In the genomic region with DNA sequence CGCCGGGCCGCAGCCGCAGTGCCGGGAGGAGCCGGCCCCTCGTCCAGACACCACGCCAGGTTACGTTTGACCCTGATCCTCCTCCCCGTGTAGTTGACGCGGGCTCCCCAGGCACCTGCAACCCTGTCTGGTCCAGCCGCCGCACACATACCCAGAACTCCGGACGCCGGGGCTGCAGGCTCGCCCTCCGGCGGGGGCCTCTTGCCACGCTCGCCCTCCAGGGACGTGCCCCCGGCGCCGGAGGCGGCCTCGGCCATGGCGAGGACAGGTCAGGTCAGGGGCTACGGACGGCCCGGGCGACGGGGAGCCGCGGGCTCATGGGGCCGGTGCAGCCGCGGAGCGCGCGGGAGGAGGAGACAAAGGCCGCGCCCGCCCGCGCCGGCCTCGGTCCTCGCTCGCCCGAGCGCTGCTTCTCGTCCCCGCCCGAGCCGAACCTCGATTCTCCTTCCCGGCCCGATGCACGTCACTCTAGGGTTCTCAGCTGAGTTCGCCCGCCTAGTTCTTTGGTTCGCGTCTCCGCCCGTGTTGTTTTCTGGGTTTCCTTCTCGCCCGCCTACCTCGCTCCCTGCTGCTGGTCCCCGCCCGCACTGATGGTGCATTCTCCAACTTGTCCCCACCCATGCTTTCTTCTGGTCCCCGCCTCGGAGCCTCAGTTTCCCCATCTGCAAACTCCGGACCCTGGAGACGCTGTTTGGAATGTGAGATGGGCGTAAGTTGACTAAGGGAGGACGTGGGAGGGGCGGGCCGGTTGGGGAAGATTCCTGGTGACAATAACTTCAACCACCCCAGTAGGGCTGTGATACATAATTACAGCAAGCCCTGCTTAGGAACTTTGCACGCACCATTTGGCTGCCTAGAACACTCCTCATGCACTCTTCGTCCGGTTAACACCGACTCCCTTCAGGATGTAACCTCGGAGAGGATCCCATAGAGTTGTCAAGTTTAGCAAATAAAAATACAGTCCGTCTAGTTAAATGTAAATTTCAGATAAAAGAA, we compare ENCODE assay signal across 7 cellular contexts. TPM values are rescaled to one million over a fixed set of nuclear protein-coding genes. Genes with fewer than 3 reads are reported as not detected.
DNase-seq lines count a peak whose midpoint lies in the region; ATAC-seq lines count a peak whose summit lies in the region.

A gene with protein sequence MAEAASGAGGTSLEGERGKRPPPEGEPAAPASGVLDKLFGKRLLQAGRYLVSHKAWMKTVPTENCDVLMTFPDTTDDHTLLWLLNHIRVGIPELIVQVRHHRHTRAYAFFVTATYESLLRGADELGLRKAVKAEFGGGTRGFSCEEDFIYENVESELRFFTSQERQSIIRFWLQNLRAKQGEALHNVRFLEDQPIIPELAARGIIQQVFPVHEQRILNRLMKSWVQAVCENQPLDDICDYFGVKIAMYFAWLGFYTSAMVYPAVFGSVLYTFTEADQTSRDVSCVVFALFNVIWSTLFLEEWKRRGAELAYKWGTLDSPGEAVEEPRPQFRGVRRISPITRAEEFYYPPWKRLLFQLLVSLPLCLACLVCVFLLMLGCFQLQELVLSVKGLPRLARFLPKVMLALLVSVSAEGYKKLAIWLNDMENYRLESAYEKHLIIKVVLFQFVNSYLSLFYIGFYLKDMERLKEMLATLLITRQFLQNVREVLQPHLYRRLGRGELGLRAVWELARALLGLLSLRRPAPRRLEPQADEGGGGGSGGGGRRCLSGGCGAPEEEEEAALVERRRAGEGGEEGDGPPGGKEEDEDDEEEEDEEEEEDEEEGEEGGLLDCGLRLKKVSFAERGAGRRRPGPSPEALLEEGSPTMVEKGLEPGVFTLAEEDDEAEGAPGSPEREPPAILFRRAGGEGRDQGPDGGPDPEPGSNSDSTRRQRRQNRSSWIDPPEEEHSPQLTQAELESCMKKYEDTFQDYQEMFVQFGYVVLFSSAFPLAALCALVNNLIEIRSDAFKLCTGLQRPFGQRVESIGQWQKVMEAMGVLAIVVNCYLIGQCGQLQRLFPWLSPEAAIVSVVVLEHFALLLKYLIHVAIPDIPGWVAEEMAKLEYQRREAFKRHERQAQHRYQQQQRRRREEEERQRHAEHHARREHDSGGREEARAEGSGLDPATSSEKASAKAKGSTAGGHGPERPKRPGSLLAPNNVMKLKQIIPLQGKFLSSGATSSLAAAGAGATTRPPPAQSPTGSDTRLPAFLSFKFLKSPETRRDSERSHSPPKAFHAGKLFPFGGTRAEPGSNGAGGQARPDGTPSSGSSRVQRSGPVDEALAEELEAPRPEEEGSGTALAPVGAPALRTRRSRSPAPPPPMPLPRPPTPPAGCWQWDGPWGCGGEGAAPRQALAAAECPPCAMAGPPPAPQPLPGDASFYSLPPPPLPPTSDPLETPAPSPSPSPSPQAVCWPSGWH (minus strand): TSS at position 442 of the 996 bp plus-strand sequence. CDS start 185 bp downstream, at position 257.

- DNase-seq in NCI-H524 treated with DMSO at 0.1 percent for 48 hours (lab: John Stamatoyannopoulos, UW) = peak; percentile 88
- peak; percentile 97 for DNase-seq in activated CD4-positive, alpha-beta T cell treated with anti-CD3 and anti-CD28 coated beads for 36 hours
- peak; percentile 88 to 98 for DNase-seq in stimulated activated CD4-positive, alpha-beta T cell treated with anti-CD3 and anti-CD28 coated beads, Interleukin-1b, Interleukin-23, amount 100 ng/mL, for 1 hour (ENCODE audit: low read depth in 2 of 2)

- H3K27ac ChIP-seq in cingulate gyrus (ENCODE audit: low read depth, low read length) = peak within 1 kb of the TSS; percentile 47
- H3K27ac ChIP-seq in layer of hippocampus (ENCODE audit: low read depth, low read length) = peak within 1 kb of the TSS; percentile 68

- intact Hi-C loops in activated CD4-positive, alpha-beta T cell treated with anti-CD3 and anti-CD28 coated beads for 36 hours (cut with DNase I, micrococcal nuclease) = loop anchor here in 1 of 2 experiments (5.0 kb wide), 1 partner anchor 133 kb away; no protein-coding TSS in a partner anchor

- peak within 1 kb of the TSS; percentile 74 for H3K27ac Mint-ChIP-seq in activated CD4-positive, alpha-beta T cell treated with anti-CD3 and anti-CD28 coated beads for 36 hours

- H3K36me3 Mint-ChIP-seq in activated CD4-positive, alpha-beta T cell treated with anti-CD3 and anti-CD28 coated beads for 36 hours (ENCODE audit: low read depth) = peaks cover 9% of the 10 kb centered on the region

- H3K4me1 Mint-ChIP-seq in activated CD4-positive, alpha-beta T cell treated with anti-CD3 and anti-CD28 coated beads for 36 hours = peaks cover 31% of the 10 kb centered on the region

- H3K27me3 ChIP-seq in layer of hippocampus (ENCODE audit: control insufficient read depth, insufficient read depth, low read length) = no peaks in the 10 kb centered on the region

- peak within 1 kb of the TSS; percentile 98 for H3K4me3 Mint-ChIP-seq in activated CD4-positive, alpha-beta T cell treated with anti-CD3 and anti-CD28 coated beads for 36 hours

- H3K9me3 Mint-ChIP-seq in activated CD4-positive, alpha-beta T cell treated with anti-CD3 and anti-CD28 coated beads for 36 hours (ENCODE audit: low read depth) = no peaks in the 10 kb centered on the region

- ATAC-seq in GM18502 (IDR thresholded peaks at IDR 0.05; ENCODE audit: poor library complexity, unreplicated experiment) (peak; percentile 50), HG03378 (IDR thresholded peaks at IDR 0.05; ENCODE audit: unreplicated experiment) (peak; percentile 29)
- ATAC-seq in activated CD4-positive, alpha-beta T cell treated with anti-CD3 and anti-CD28 coated beads for 36 hours = peak; percentile 43

- CTCF ChIA-PET in activated CD4-positive, alpha-beta T cell treated with anti-CD3 and anti-CD28 coated beads for 36 hours (lab: Charles Lee) = interaction anchor here (0.6 to 1.2 kb wide), 7 partner anchors 11 to 107 kb away, joined by 3 to 4 read pairs (median 3); no protein-coding TSS in a partner anchor

- no peaks in the 10 kb centered on the region for H3K27me3 Mint-ChIP-seq in activated CD4-positive, alpha-beta T cell treated with anti-CD3 and anti-CD28 coated beads for 36 hours

- POLR2A ChIA-PET in activated CD4-positive, alpha-beta T cell treated with anti-CD3 and anti-CD28 coated beads for 36 hours (lab: Charles Lee) = interaction anchor here (0.5 to 2.6 kb wide), 4 partner anchors 10 to 31 kb away, joined by 3 to 11 read pairs (median 6); partner anchors contain the start of gene DDA1

RNA-seq across cellular contexts. Expression of the gene that starts here (rescaled TPM):
- 1 to 10 TPM; 4.2 to 4.8 TPM for total RNA-seq in activated CD4-positive, alpha-beta T cell treated with anti-CD3 and anti-CD28 coated beads for 36 hours

Comparison
In these comparisons a context has a peak if more than half of its experiments do, and no peak if none do; other contexts are left out.
1. Peak in every context shown above with its lines: DNase-seq, ATAC-seq and H3K27ac ChIP-seq.